ENCODE assay signal across 10 cellular contexts in genomic region chr6:1336246-1336843, GRCh38. TPM values are rescaled to one million over a fixed set of nuclear protein-coding genes. Genes with fewer than 3 reads are reported as not detected.
A peak's percentile ranks its signal among the peaks of the same experiment; 100 is the strongest.
DNase-seq lines count a peak whose midpoint lies in the region; ATAC-seq and TF ChIP-seq lines count a peak whose summit lies in the region.
"Had no signal": no experiment of that assay in that cellular context is flagged by ENCODE, and none has a peak within 500 bp of the region (broad histone marks: within the 10 kb centered on the region; RNA-seq: fewer than 3 reads in every experiment).

No MANE protein-coding gene starts in this region.

- no peaks in the 10 kb centered on the region for H3K9me3 ChIP-seq in cardiac muscle cell (ENCODE audit: low read depth)
- H3K9me3 ChIP-seq in SJSA1 (replicated peaks): no peaks in the 10 kb centered on the region
- no peaks in the 10 kb centered on the region for H3K9me3 ChIP-seq in upper lobe of right lung

- H3K36me3 ChIP-seq in cardiac muscle cell (no peaks in the 10 kb centered on the region), SJSA1 (no peaks in the 10 kb centered on the region), upper lobe of right lung (no peaks in the 10 kb centered on the region)

- ATAC-seq in Right ventricle myocardium superior (ENCODE audit: poor library complexity) (no peak), upper lobe of right lung (peak; percentile 90), GM21576 (IDR thresholded peaks at IDR 0.05; ENCODE audit: unreplicated experiment) (no peak)

- intact Hi-C loops in Right ventricle myocardium superior (cut with DNase I): no loop called here
- intact Hi-C loops in upper lobe of right lung (cut with DNase I): no loop called here

- no peaks in the 10 kb centered on the region for H3K4me1 ChIP-seq in cardiac muscle cell (ENCODE audit: low read depth)
- peaks cover 32% of the 10 kb centered on the region for H3K4me1 ChIP-seq in SJSA1 (replicated peaks)
- H3K4me1 ChIP-seq in upper lobe of right lung: peaks cover 17% of the 10 kb centered on the region

- H3K27me3 ChIP-seq in cardiac muscle cell: peaks cover 63% of the 10 kb centered on the region
- H3K27me3 ChIP-seq in SJSA1 (replicated peaks): no peaks in the 10 kb centered on the region
- no peaks in the 10 kb centered on the region for H3K27me3 ChIP-seq in upper lobe of right lung

- no peak overlapping the region for H3K4me3 ChIP-seq in cardiac muscle cell
- H3K4me3 ChIP-seq in SJSA1: no peak overlapping the region
- no peak overlapping the region for H3K4me3 ChIP-seq in upper lobe of right lung

- DNase-seq in cardiac muscle cell (ENCODE audit: low read depth in 1 of 2, low spot score in 1 of 2) (peak in 1 of 2 donors; percentile 18), Right ventricle myocardium superior (no peak), SJSA1 (ENCODE audit: low read depth in 1 of 2, low spot score in 2 of 2) (no peak), iPS-NIHi7 (ENCODE audit: extremely low spot score) (peak; percentile 70), upper lobe of right lung (no peak), epidermal melanocyte (ENCODE audit: insufficient read length, low spot score) (no peak), DMS153 treated with DMSO at 0.1 percent for 48 hours (lab: John Stamatoyannopoulos, UW; ENCODE audit: unreplicated experiment) (no peak)
- DNase-seq: activated effector memory CD4-positive, alpha-beta T cell treated with Interleukin-2 at 50 U/mL for 16 hours; nucleus accumbens had no signal

- H3K27ac ChIP-seq in cardiac muscle cell (no peak overlapping the region), SJSA1 (peak overlapping the region; percentile 40), upper lobe of right lung (peak overlapping the region; percentile 59)

- TF ChIP-seq CTCF in cardiac muscle cell (IDR thresholded peaks at IDR 0.05; ENCODE audit: low read depth, low read length) (peak; percentile 6), upper lobe of right lung (IDR thresholded peaks at IDR 0.05) (peak; percentile 30)

RNA-seq across cellular contexts. Expression of gene FOXQ1, which starts 24.4 kb away (rescaled TPM):
- total RNA-seq in cardiac muscle cell: not detected in 2 replicates
- not detected in 2 replicates for polyA plus RNA-seq in cardiac muscle cell
- total RNA-seq in Right ventricle myocardium superior: not detected
- 0.66 and 2.0 TPM in 2 replicates for total RNA-seq in SJSA1 (2014; rRNA removed; shearing (Covaris generic))
- 12.3 TPM for total RNA-seq in upper lobe of right lung

RNA-seq across cellular contexts. Expression of gene FOXF2, which starts 53.0 kb away (rescaled TPM):
- 0.09 TPM in 1 of 2 replicates, not detected in the other for total RNA-seq in cardiac muscle cell
- polyA plus RNA-seq in cardiac muscle cell: 0.16 TPM in 2 replicates
- total RNA-seq in Right ventricle myocardium superior: 0.16 TPM
- total RNA-seq in SJSA1 (2014; rRNA removed; shearing (Covaris generic)): 48.2 and 51.6 TPM in 2 replicates
- 15.7 TPM for total RNA-seq in upper lobe of right lung

Comparison
In these comparisons a context has a peak if more than half of its experiments do, and no peak if none do; other contexts are left out.
1. RNA of gene FOXF2, which starts 53.0 kb away (total RNA-seq): 48.2 to 51.6 TPM in SJSA1 and 15.7 TPM in upper lobe of right lung (single experiment); 0.16 TPM in Right ventricle myocardium superior (single experiment) and 0.09 TPM in cardiac muscle cell; every median in the first group is over 10 times any median in the second.